27 cellular contexts compared by ENCODE assay signal in the genomic region with DNA sequence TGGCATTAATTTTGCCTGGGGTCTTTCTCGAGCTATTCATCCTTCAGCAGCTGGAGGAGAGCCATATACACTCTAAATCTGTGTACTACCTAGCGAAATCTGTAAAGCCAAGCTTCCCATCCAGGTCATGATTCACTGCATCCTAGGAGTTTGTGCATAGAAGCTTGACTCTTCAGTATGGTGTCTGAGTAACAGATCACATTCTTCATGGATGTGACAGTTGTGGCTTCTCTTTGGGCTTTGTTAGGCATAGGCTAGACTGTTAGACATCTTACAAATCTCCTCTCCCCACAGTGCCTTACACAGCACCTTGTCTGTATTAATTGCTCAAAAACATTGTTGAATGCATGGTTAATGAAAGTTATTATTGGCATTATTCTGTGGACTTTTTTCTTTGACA.
"Had no signal": no experiment of that assay in that cellular context is flagged by ENCODE, and none has a peak within 500 bp of the region (broad histone marks: within the 10 kb centered on the region; RNA-seq: fewer than 3 reads in every experiment).

No MANE protein-coding gene starts in this region.

- DNase-seq: activated CD4-positive, alpha-beta memory T cell treated with anti-CD3 and anti-CD28 coated beads, Interleukin-2, amount 10 ng/mL, durations not matched to agents 7 days and 5 days; activated CD4-positive, alpha-beta T cell treated with anti-CD3 and anti-CD28 coated beads for 1 hour; activated CD4-positive, alpha-beta T cell treated with anti-CD3 and anti-CD28 coated beads for 4 hours; activated CD4-positive, alpha-beta T cell treated with anti-CD3 and anti-CD28 coated beads, Interleukin-2, amount 10 ng/mL, durations not matched to agents 7 days and 5 days; activated CD4-positive, alpha-beta T cell treated with anti-CD3 and anti-CD28 coated beads, Interleukin-2, amount 50 U/mL, for 4 hours; activated CD8-positive, alpha-beta memory T cell treated with anti-CD3 and anti-CD28 coated beads, Interleukin-2, amount 50 U/mL, for 48 hours; activated gamma-delta T cell; activated naive CD4-positive, alpha-beta T cell; activated naive CD4-positive, alpha-beta T cell treated with anti-CD3 and anti-CD28 coated beads, Interleukin-2, amount 10 ng/mL, durations not matched to agents 7 days and 5 days; activated naive CD8-positive, alpha-beta T cell treated with anti-CD3 and anti-CD28 coated beads, Interleukin-2, amount 10 ng/mL, durations not matched to agents 7 days and 5 days; activated T-cell treated with anti-CD3 and anti-CD28 coated beads for 4 hours; activated T-cell treated with anti-CD3 and anti-CD28 coated beads, Interleukin-2, amount 50 U/mL, for 24 hours; activated T-cell treated with anti-CD3 and anti-CD28 coated beads, Interleukin-2, amount 50 U/mL, for 72 hours; dorsolateral prefrontal cortex; effector memory CD4-positive, alpha-beta T cell; endodermal cell; foreskin fibroblast; glutamatergic neuron; heart right ventricle; T-helper 2 cell had no signal

- H3K4me1 ChIP-seq: ascending aorta, breast epithelium had no signal

- H3K36me3 ChIP-seq: ascending aorta, breast epithelium, heart right ventricle had no signal

- H3K4me3 ChIP-seq: ascending aorta, breast epithelium, coronary artery, dorsolateral prefrontal cortex, heart right ventricle had no signal

- H3K27ac ChIP-seq: ascending aorta, breast epithelium, coronary artery, dorsolateral prefrontal cortex, heart right ventricle, VCaP had no signal

- H3K9me3 ChIP-seq: ascending aorta, breast epithelium, heart right ventricle had no signal

- ATAC-seq: activated naive CD4-positive, alpha-beta T cell treated with anti-CD3 and anti-CD28 coated beads, Interleukin-2, amount 50 U/mL, for 72 hours; activated T-cell treated with anti-CD3 and anti-CD28 coated beads, Interleukin-2, amount 50 U/mL, for 72 hours; esophagus mucosa; heart right ventricle; WTC11 had no signal

- H3K27me3 ChIP-seq: ascending aorta, breast epithelium, heart right ventricle had no signal
